In genomic region chr2:234422242-234422641, GRCh38 we compare ENCODE assay signal across 9 cellular contexts.
DNase-seq lines count a peak whose midpoint lies in the region; ATAC-seq and TF ChIP-seq lines count a peak whose summit lies in the region.
"Had no signal": no experiment of that assay in that cellular context is flagged by ENCODE, and none has a peak within 500 bp of the region (broad histone marks: within the 10 kb centered on the region; RNA-seq: fewer than 3 reads in every experiment).

No MANE protein-coding gene starts in this region.

- DNase-seq in AG09309 (ENCODE audit: low read depth) (peak; percentile 81), HS-27A (ENCODE audit: low read depth) (peak; percentile 47), left colon (peak in 1 of 2 donors; percentile 49), NCI-H446 (lab: John Stamatoyannopoulos, UW) (no peak), Right ventricle myocardium inferior (ENCODE audit: missing footprints) (no peak)
- no peak for DNase-seq in activated naive CD8-positive, alpha-beta T cell treated with anti-CD3 and anti-CD28 coated beads for 36 hours

- H3K27me3 Mint-ChIP-seq in activated naive CD8-positive, alpha-beta T cell treated with anti-CD3 and anti-CD28 coated beads for 36 hours, result no peaks in the 10 kb centered on the region

- no peak overlapping the region for H3K4me3 Mint-ChIP-seq in activated naive CD8-positive, alpha-beta T cell treated with anti-CD3 and anti-CD28 coated beads for 36 hours

- H3K36me3 Mint-ChIP-seq in activated naive CD8-positive, alpha-beta T cell treated with anti-CD3 and anti-CD28 coated beads for 36 hours, result peaks cover 19% of the 10 kb centered on the region

- H3K4me1 Mint-ChIP-seq in activated naive CD8-positive, alpha-beta T cell treated with anti-CD3 and anti-CD28 coated beads for 36 hours, result peaks cover 73% of the 10 kb centered on the region

- ATAC-seq in left colon, result peak; percentile 94
- no peak for ATAC-seq in GM21381 (IDR thresholded peaks at IDR 0.05; ENCODE audit: unreplicated experiment)
- no peak for ATAC-seq in HG03457 (IDR thresholded peaks at IDR 0.05; ENCODE audit: unreplicated experiment)
- ATAC-seq in Right ventricle myocardium inferior, result no peak

- peaks cover 19% of the 10 kb centered on the region for H3K9me3 Mint-ChIP-seq in activated naive CD8-positive, alpha-beta T cell treated with anti-CD3 and anti-CD28 coated beads for 36 hours

- peak overlapping the region; percentile 94 for H3K27ac Mint-ChIP-seq in activated naive CD8-positive, alpha-beta T cell treated with anti-CD3 and anti-CD28 coated beads for 36 hours

- H3K4me3 ChIP-seq in AG09309 (ENCODE audit: control insufficient read depth, low read depth, low read length), result no peak overlapping the region
- H3K4me3 ChIP-seq: vagina had no signal

- intact Hi-C loops in left colon (cut with DNase I, micrococcal nuclease), result no loop called here
- intact Hi-C loops in Right ventricle myocardium inferior (cut with DNase I), result no loop called here

- no peak for TF ChIP-seq CTCF in AG09309 (IDR thresholded peaks at IDR 0.05; ENCODE audit: control insufficient read depth, insufficient read depth, low read depth, low read length, missing control alignments)

Comparison
In these comparisons a context has a peak if more than half of its experiments do, and no peak if none do; other contexts are left out.
1. DNase-seq: peak in AG09309 (single experiment) and HS-27A (single experiment); none in activated naive CD8-positive, alpha-beta T cell treated with anti-CD3 and anti-CD28 coated beads for 36 hours (single experiment), NCI-H446 (0 of 2) and Right ventricle myocardium inferior (single experiment).